In the genomic region with DNA sequence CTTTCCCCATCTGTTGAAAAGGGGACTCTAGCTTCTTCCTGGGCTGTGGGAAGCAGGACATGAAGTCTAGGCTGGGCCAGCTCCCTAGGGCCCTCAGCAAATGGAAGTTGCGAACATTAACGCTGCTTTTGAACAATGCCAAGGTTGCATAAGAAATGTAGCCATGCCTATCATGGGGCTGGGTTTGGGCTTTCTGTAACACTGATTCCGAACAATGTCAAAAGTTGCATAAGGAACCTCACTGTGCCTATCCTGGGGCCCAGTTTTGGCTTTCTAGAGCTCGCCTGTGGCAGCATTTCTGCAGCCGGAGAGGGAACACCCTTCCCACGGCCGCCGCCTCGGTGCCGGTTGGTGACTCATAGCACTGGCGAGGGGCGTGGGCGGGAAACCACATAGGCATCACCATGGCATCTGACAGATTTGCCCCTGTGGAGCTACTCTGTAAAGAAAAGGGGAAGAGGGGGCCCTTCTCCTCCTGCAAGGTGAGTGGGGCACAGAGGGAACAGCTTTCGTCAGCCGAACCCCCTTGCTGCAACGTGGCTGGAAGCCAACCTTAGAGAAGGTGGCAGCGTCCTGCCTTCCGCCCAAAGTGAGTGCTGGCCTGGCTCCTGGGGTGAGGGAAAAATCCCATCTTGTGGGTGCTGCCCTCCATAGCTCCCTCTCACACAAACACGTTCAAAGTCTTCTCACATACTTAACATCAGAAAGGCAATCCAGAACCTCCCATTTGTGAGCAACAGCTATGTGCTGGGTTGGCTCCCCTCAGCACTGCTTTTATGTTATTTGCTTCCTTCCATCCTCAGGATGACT, we compare ENCODE assay signal across 8 cellular contexts. TPM values are rescaled to one million over a fixed set of nuclear protein-coding genes. Genes with fewer than 3 reads are reported as not detected.
DNase-seq lines count a peak whose midpoint lies in the region; ATAC-seq, FAIRE-seq and TF ChIP-seq lines count a peak whose summit lies in the region.

No MANE protein-coding gene starts in this region.

- TF ChIP-seq POLR2A in GM12891 (IDR thresholded peaks at IDR 0.05; ENCODE audit: low read depth, low read length): no peak

- ATAC-seq in left cardiac atrium (peak in 1 of 2 donors; percentile 35), omental fat pad (ENCODE audit: low FRiP score) (no peak)

- TF ChIP-seq CTCF in mesothelial cell of epicardium (IDR thresholded peaks at IDR 0.05; ENCODE audit: unreplicated experiment) (no peak), omental fat pad (IDR thresholded peaks at IDR 0.05) (no peak), nephron progenitor cell (IDR thresholded peaks at IDR 0.05) (no peak)

- peak overlapping the region; percentile 87 for H3K27ac Mint-ChIP-seq in activated T-helper 1 cell treated with anti-CD3 and anti-CD28 coated beads, Interleukin-12 subunit alpha, Interleukin-12 subunit beta, Interleukin-2, Interleukin-4 antibody, amounts not matched to agents 30 ng/mL and 10 ng/mL and 1 ng/mL, durations not matched to agents 14 hours and 24 hours and 36 hours
- H3K27ac Mint-ChIP-seq in mesothelial cell of epicardium (no peak overlapping the region), nephron progenitor cell (no peak overlapping the region)

- DNase-seq in GM12891 (ENCODE audit: insufficient read length, low spot score): no peak
- peak; percentile 67 for DNase-seq in RKO (ENCODE audit: low spot score)
- peak; percentile 61 for DNase-seq in activated T-helper 1 cell treated with anti-CD3 and anti-CD28 coated beads, Interleukin-12 subunit alpha, Interleukin-12 subunit beta, Interleukin-2, Interleukin-4 antibody, amounts not matched to agents 30 ng/mL and 10 ng/mL and 1 ng/mL, durations not matched to agents 14 hours and 24 hours and 36 hours (ENCODE audit: low spot score)
- DNase-seq in left cardiac atrium: peak; percentile 52
- DNase-seq in stimulated activated CD4-positive, alpha-beta T cell treated with anti-CD3 and anti-CD28 coated beads, TNF-alpha, amount 100 ng/mL, for 48 hours (ENCODE audit: low read depth in 3 of 3): peak; percentile 78 to 81 (median 81)
- no peak for DNase-seq in mesothelial cell of epicardium (ENCODE audit: low spot score in 2 of 2, unreplicated experiment in 2 of 2)
- DNase-seq in omental fat pad (ENCODE audit: low spot score): no peak
- no peak for DNase-seq in nephron progenitor cell

- H3K9me3 Mint-ChIP-seq in activated T-helper 1 cell treated with anti-CD3 and anti-CD28 coated beads, Interleukin-12 subunit alpha, Interleukin-12 subunit beta, Interleukin-2, Interleukin-4 antibody, amounts not matched to agents 30 ng/mL and 10 ng/mL and 1 ng/mL, durations not matched to agents 14 hours and 24 hours and 36 hours: no peaks in the 10 kb centered on the region
- H3K9me3 Mint-ChIP-seq in mesothelial cell of epicardium (no peaks in the 10 kb centered on the region), nephron progenitor cell (no peaks in the 10 kb centered on the region)

- peaks cover 35% of the 10 kb centered on the region for H3K4me1 Mint-ChIP-seq in activated T-helper 1 cell treated with anti-CD3 and anti-CD28 coated beads, Interleukin-12 subunit alpha, Interleukin-12 subunit beta, Interleukin-2, Interleukin-4 antibody, amounts not matched to agents 30 ng/mL and 10 ng/mL and 1 ng/mL, durations not matched to agents 14 hours and 24 hours and 36 hours (ENCODE audit: low read depth)
- H3K4me1 Mint-ChIP-seq in mesothelial cell of epicardium (no peaks in the 10 kb centered on the region), nephron progenitor cell (no peaks in the 10 kb centered on the region)

- peaks cover 6% of the 10 kb centered on the region for H3K27me3 Mint-ChIP-seq in activated T-helper 1 cell treated with anti-CD3 and anti-CD28 coated beads, Interleukin-12 subunit alpha, Interleukin-12 subunit beta, Interleukin-2, Interleukin-4 antibody, amounts not matched to agents 30 ng/mL and 10 ng/mL and 1 ng/mL, durations not matched to agents 14 hours and 24 hours and 36 hours (ENCODE audit: insufficient read depth)
- peaks cover 35% of the 10 kb centered on the region for H3K27me3 Mint-ChIP-seq in mesothelial cell of epicardium (ENCODE audit: low read depth)
- peaks cover 9% of the 10 kb centered on the region for H3K27me3 Mint-ChIP-seq in nephron progenitor cell (ENCODE audit: low read depth, poor library complexity)

- no peak for FAIRE-seq in GM12891 (lab: Jason Lieb, UNC)

- no peaks in the 10 kb centered on the region for H3K36me3 Mint-ChIP-seq in activated T-helper 1 cell treated with anti-CD3 and anti-CD28 coated beads, Interleukin-12 subunit alpha, Interleukin-12 subunit beta, Interleukin-2, Interleukin-4 antibody, amounts not matched to agents 30 ng/mL and 10 ng/mL and 1 ng/mL, durations not matched to agents 14 hours and 24 hours and 36 hours (ENCODE audit: low read depth)
- H3K36me3 Mint-ChIP-seq in mesothelial cell of epicardium (no peaks in the 10 kb centered on the region), nephron progenitor cell (ENCODE audit: low read depth) (no peaks in the 10 kb centered on the region)

- H3K4me3 Mint-ChIP-seq in activated T-helper 1 cell treated with anti-CD3 and anti-CD28 coated beads, Interleukin-12 subunit alpha, Interleukin-12 subunit beta, Interleukin-2, Interleukin-4 antibody, amounts not matched to agents 30 ng/mL and 10 ng/mL and 1 ng/mL, durations not matched to agents 14 hours and 24 hours and 36 hours: peak overlapping the region; percentile 49
- H3K4me3 Mint-ChIP-seq in mesothelial cell of epicardium: no peak overlapping the region
- H3K4me3 Mint-ChIP-seq in nephron progenitor cell: no peak overlapping the region

- intact Hi-C loops in activated T-helper 1 cell treated with anti-CD3 and anti-CD28 coated beads, Interleukin-12 subunit alpha, Interleukin-12 subunit beta, Interleukin-2, Interleukin-4 antibody, amounts not matched to agents 30 ng/mL and 10 ng/mL and 1 ng/mL, durations not matched to agents 14 hours and 24 hours and 36 hours (cut with micrococcal nuclease): loop anchor here (1.0 to 10.0 kb wide), 4 partner anchors 51 to 1377 kb away; no protein-coding TSS in a partner anchor
- intact Hi-C loops in left cardiac atrium (cut with DNase I): no loop called here

TF ChIP-seq in GM12891, 5 proteins besides CTCF, POLR2A, EP300 and RAD21:
- TF ChIP-seq POLR2AphosphoS5 (IDR thresholded peaks at IDR 0.05; ENCODE audit: low read depth, low read length) (no peak), SPI1 (IDR thresholded peaks at IDR 0.05; ENCODE audit: low read depth, low read length) (0 out of 2 replicates have a peak, but pooled peaks have one; percentile 7)

RNA-seq across cellular contexts. Expression of a gene that starts 46.6 kb away (rescaled TPM):
- 0.01 TPM for polyA plus RNA-seq in GM12891 (2012; ENCODE audit: low read depth, missing spikeins)
- not detected in 2 replicates for total RNA-seq in activated T-helper 1 cell treated with anti-CD3 and anti-CD28 coated beads, Interleukin-12 subunit alpha, Interleukin-12 subunit beta, Interleukin-2, Interleukin-4 antibody, amounts not matched to agents 30 ng/mL and 10 ng/mL and 1 ng/mL, durations not matched to agents 14 hours and 24 hours and 36 hours
- total RNA-seq in left cardiac atrium: under 1 TPM in 1 of 2 donors, not detected in 1; 0.31 TPM
- total RNA-seq in mesothelial cell of epicardium: not detected in 3 replicates
- under 1 TPM in 2 of 4 donors, not detected in 2; 0.09 to 0.12 TPM for total RNA-seq in omental fat pad

Comparison
In these comparisons a context has a peak if more than half of its experiments do, and no peak if none do; other contexts are left out.
1. DNase-seq: peak in RKO (single experiment), activated T-helper 1 cell treated with anti-CD3 and anti-CD28 coated beads, Interleukin-12 subunit alpha, Interleukin-12 subunit beta, Interleukin-2, Interleukin-4 antibody, amounts not matched to agents 30 ng/mL and 10 ng/mL and 1 ng/mL, durations not matched to agents 14 hours and 24 hours and 36 hours (single experiment), left cardiac atrium (single experiment) and stimulated activated CD4-positive, alpha-beta T cell treated with anti-CD3 and anti-CD28 coated beads, TNF-alpha, amount 100 ng/mL, for 48 hours (3 of 3); none in GM12891 (single experiment), mesothelial cell of epicardium (0 of 2), omental fat pad (single experiment) and nephron progenitor cell (single experiment).